Comparison of ENCODE assay signal across 31 cellular contexts in the genomic region with DNA sequence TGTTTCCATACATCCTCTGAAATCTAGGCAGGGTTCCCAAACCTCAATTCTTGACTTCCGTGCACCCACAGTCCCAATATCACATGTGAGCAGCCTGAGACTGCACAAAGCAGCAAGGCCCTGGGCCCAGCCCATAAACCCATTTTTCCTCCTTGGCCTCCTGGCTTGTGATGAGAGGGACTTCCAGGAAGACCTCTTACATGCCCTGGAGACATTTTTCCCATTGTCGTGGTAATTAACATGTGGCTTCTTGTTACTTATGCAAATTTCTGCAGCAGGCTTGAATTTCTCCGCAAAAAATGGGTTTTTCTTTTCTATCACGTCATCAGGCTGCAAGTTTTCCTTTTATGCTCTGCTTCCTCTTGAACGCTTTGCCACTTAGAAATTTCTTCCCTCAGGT. TPM values are rescaled to one million over a fixed set of nuclear protein-coding genes. Genes with fewer than 3 reads are reported as not detected.
"Had no signal": no experiment of that assay in that cellular context is flagged by ENCODE, and none has a peak within 500 bp of the region (broad histone marks: within the 10 kb centered on the region; RNA-seq: fewer than 3 reads in every experiment).

No MANE protein-coding gene starts in this region.

- H3K27ac ChIP-seq: brain microvascular endothelial cell, Peyer's patch, WERI-Rb-1 had no signal

- DNase-seq: activated CD4-positive, alpha-beta T cell treated with anti-CD3 and anti-CD28 coated beads, Interleukin-2, amount 10 ng/mL, durations not matched to agents 24 days and 14 days; activated CD4-positive, alpha-beta T cell treated with anti-CD3 and anti-CD28 coated beads, Interleukin-2, amount 50 U/mL, for 4 hours; activated CD8-positive, alpha-beta T cell treated with anti-CD3 and anti-CD28 coated beads for 36 hours; activated effector memory CD4-positive, alpha-beta T cell treated with anti-CD3 and anti-CD28 coated beads, Interleukin-2, amount 50 U/mL, for 16 hours; activated naive CD4-positive, alpha-beta T cell; activated naive CD4-positive, alpha-beta T cell treated with anti-CD3 and anti-CD28 coated beads, Interleukin-2, amount 50 U/mL, for 16 hours; activated naive CD8-positive, alpha-beta T cell treated with anti-CD3 and anti-CD28 coated beads for 36 hours; activated T-cell treated with anti-CD3 and anti-CD28 coated beads, Interleukin-2, amount 50 U/mL, for 1 hour; activated T-cell treated with anti-CD3 and anti-CD28 coated beads, Interleukin-2, amount 50 U/mL, for 72 hours; amniotic stem cell; aorta; brain microvascular endothelial cell; central memory CD4-positive, alpha-beta T cell; MM.1S; MV-4-11; NCI-H1092; NCI-H1436 treated with DMSO at 0.1 percent for 48 hours; NCI-H1694 treated with DMSO at 0.1 percent for 48 hours; NCI-H2029; NCI-H345; NCI-H524 treated with DMSO at 0.1 percent for 48 hours; PC-3; Peyer's patch; RPMI8226; SIG-M5; T-cell; T-helper 17 cell; T-helper 9 cell; WERI-Rb-1 had no signal

- H3K27me3 Mint-ChIP-seq: activated CD4-positive, alpha-beta T cell treated with anti-CD3 and anti-CD28 coated beads, Interleukin-2, amount 10 ng/mL, durations not matched to agents 24 days and 14 days; activated CD8-positive, alpha-beta T cell treated with anti-CD3 and anti-CD28 coated beads for 36 hours; activated naive CD8-positive, alpha-beta T cell treated with anti-CD3 and anti-CD28 coated beads for 36 hours; activated T-helper 17 cell treated with anti-CD3 and anti-CD28 coated beads, Interleukin-2, amount 50 U/mL, for 72 hours; T-cell; T-helper 17 cell had no signal

- ATAC-seq: activated CD8-positive, alpha-beta T cell treated with anti-CD3 and anti-CD28 coated beads for 36 hours; activated T-cell treated with anti-CD3 and anti-CD28 coated beads, Interleukin-2, amount 50 U/mL, for 72 hours; activated T-helper 17 cell treated with anti-CD3 and anti-CD28 coated beads, Interleukin-2, amount 50 U/mL, for 72 hours; PC-3; SK-N-SH treated with all-trans-retinoic acid at 6 μM for 48 hours; T-cell; T-helper 17 cell had no signal

- H3K9me3 ChIP-seq: Peyer's patch had no signal

- H3K9me3 Mint-ChIP-seq: activated CD8-positive, alpha-beta T cell treated with anti-CD3 and anti-CD28 coated beads for 36 hours; activated T-cell treated with anti-CD3 and anti-CD28 coated beads, Interleukin-2, amount 50 U/mL, for 72 hours; activated T-helper 17 cell treated with anti-CD3 and anti-CD28 coated beads, Interleukin-2, amount 50 U/mL, for 72 hours had no signal

- H3K27ac Mint-ChIP-seq: activated CD4-positive, alpha-beta T cell treated with anti-CD3 and anti-CD28 coated beads, Interleukin-2, amount 10 ng/mL, durations not matched to agents 24 days and 14 days; activated CD8-positive, alpha-beta T cell treated with anti-CD3 and anti-CD28 coated beads for 36 hours; activated naive CD8-positive, alpha-beta T cell treated with anti-CD3 and anti-CD28 coated beads for 36 hours; activated T-cell treated with anti-CD3 and anti-CD28 coated beads, Interleukin-2, amount 50 U/mL, for 72 hours; activated T-helper 17 cell treated with anti-CD3 and anti-CD28 coated beads, Interleukin-2, amount 50 U/mL, for 72 hours; T-cell; T-helper 17 cell had no signal

- H3K36me3 ChIP-seq: brain microvascular endothelial cell, Peyer's patch had no signal

- H3K27me3 ChIP-seq: brain microvascular endothelial cell, Peyer's patch had no signal

- H3K4me3 ChIP-seq: Peyer's patch had no signal

- H3K4me3 Mint-ChIP-seq: activated CD4-positive, alpha-beta T cell treated with anti-CD3 and anti-CD28 coated beads, Interleukin-2, amount 10 ng/mL, durations not matched to agents 24 days and 14 days; activated CD8-positive, alpha-beta T cell treated with anti-CD3 and anti-CD28 coated beads for 36 hours; activated naive CD8-positive, alpha-beta T cell treated with anti-CD3 and anti-CD28 coated beads for 36 hours; activated T-cell treated with anti-CD3 and anti-CD28 coated beads, Interleukin-2, amount 50 U/mL, for 72 hours; activated T-helper 17 cell treated with anti-CD3 and anti-CD28 coated beads, Interleukin-2, amount 50 U/mL, for 72 hours; T-cell; T-helper 17 cell had no signal

RNA-seq across cellular contexts. Expression of gene AK5, which starts 59.3 kb away (rescaled TPM):
- total RNA-seq: activated T-helper 17 cell treated with anti-CD3 and anti-CD28 coated beads, Interleukin-2, amount 50 U/mL, for 72 hours had no signal
